In genomic region chr1:11730429-11730861, GRCh38 we compare ENCODE assay signal across 9 cellular contexts. TPM values are rescaled to one million over a fixed set of nuclear protein-coding genes. Genes with fewer than 3 reads are reported as not detected.
DNase-seq lines count a peak whose midpoint lies in the region; ATAC-seq and TF ChIP-seq lines count a peak whose summit lies in the region.
"Had no signal": no experiment of that assay in that cellular context is flagged by ENCODE, and none has a peak within 500 bp of the region (broad histone marks: within the 10 kb centered on the region; RNA-seq: fewer than 3 reads in every experiment).

No MANE protein-coding gene starts in this region.

- H3K4me3 Mint-ChIP-seq in T-cell: peak overlapping the region; percentile 67 to 88 (median 72)

- no peaks in the 10 kb centered on the region for H3K9me3 Mint-ChIP-seq in T-cell

- H3K36me3 ChIP-seq in esophagus (ENCODE audit: control insufficient read depth in 2 of 2, insufficient read depth in 2 of 2, low read length in 1 of 2) (no peaks in the 10 kb centered on the region), rectal smooth muscle tissue (ENCODE audit: control insufficient read depth, insufficient read depth, low read length) (no peaks in the 10 kb centered on the region), HAP-1 (replicated peaks) (no peaks in the 10 kb centered on the region)

- H3K9me3 ChIP-seq in esophagus (ENCODE audit: control insufficient read depth in 2 of 2, insufficient read depth in 1 of 2, low read depth in 1 of 2, low read length in 1 of 2): no peaks in the 10 kb centered on the region
- H3K9me3 ChIP-seq in HAP-1: no peaks in the 10 kb centered on the region

- 54 to 55% methylated on average over 4 of the region's 4 CpGs for WGBS in esophagus, 2 donors

- H3K4me3 ChIP-seq in esophagus (ENCODE audit: low read depth in 1 of 2, low read length in 2 of 2) (no peak overlapping the region), rectal smooth muscle tissue (ENCODE audit: low read length) (peak overlapping the region; percentile 12), coronary artery (no peak overlapping the region), HAP-1 (no peak overlapping the region)

- DNase-seq in activated T-cell treated with anti-CD3 and anti-CD28 coated beads for 24 hours (ENCODE audit: low read depth) (peak; percentile 19), activated T-cell treated with anti-CD3 and anti-CD28 coated beads for 4 hours (no peak), T-cell (peak in 28 of 34 experiments; percentile 11 to 57 (median 31)), hippocampal formation (lab: John Stamatoyannopoulos, UW) (no peak), coronary artery (ENCODE audit: low spot score) (no peak), HAP-1 (ENCODE audit: low spot score in 2 of 2) (no peak)

- H3K4me1 ChIP-seq in esophagus (ENCODE audit: control insufficient read depth in 2 of 2, insufficient read depth in 2 of 2, low read length in 1 of 2): peaks cover 0 to 7% of the 10 kb centered on the region in 2 donors
- H3K4me1 ChIP-seq in rectal smooth muscle tissue (ENCODE audit: control insufficient read depth, insufficient read depth, low read length): peaks cover 12% of the 10 kb centered on the region
- H3K4me1 ChIP-seq in HAP-1: no peaks in the 10 kb centered on the region; the same call in 1 of the 2 replicates

- H3K36me3 Mint-ChIP-seq in T-cell: no peaks in the 10 kb centered on the region

- peaks cover 49 to 56% (median 53%) of the 10 kb centered on the region in 3 donors for H3K4me1 Mint-ChIP-seq in T-cell

- POLR2A ChIA-PET in T-cell (lab: Charles Lee): interaction anchor here in 1 of 2 donors (0.5 to 0.6 kb wide), 2 partner anchors 441 to 876 kb away, joined by 3 read pairs; no protein-coding TSS in a partner anchor

- CTCF ChIA-PET in T-cell (lab: Charles Lee): interaction anchor here in 1 of 2 donors (0.6 to 2.0 kb wide), 2 partner anchors 10 to 20 kb away, joined by 3 to 12 read pairs; no protein-coding TSS in a partner anchor

- H3K27ac Mint-ChIP-seq in T-cell: peak overlapping the region; percentile 91 to 93

- no peak for TF ChIP-seq CTCF in coronary artery (IDR thresholded peaks at IDR 0.05)

- in situ Hi-C loops in HAP-1 (cut with MboI; ENCODE audit: low sequenced_read_pairs): no loop called here

- H3K27ac ChIP-seq in esophagus (ENCODE audit: low read depth in 2 of 2, low read length in 1 of 2): peak overlapping the region; percentile 68 to 72
- no peak overlapping the region for H3K27ac ChIP-seq in rectal smooth muscle tissue (ENCODE audit: low read depth, low read length)
- peak overlapping the region in 1 of 2 donors; percentile 71 for H3K27ac ChIP-seq in coronary artery

- peak; percentile 82 to 95 (median 89) for ATAC-seq in T-cell (replicated peaks in 1 of 4)

- no peak overlapping the region for H3K9ac ChIP-seq in rectal smooth muscle tissue (ENCODE audit: low read length)

- H3K27me3 ChIP-seq in esophagus (ENCODE audit: control insufficient read depth in 1 of 2, insufficient read depth in 2 of 2, low read length in 2 of 2) (no peaks in the 10 kb centered on the region), rectal smooth muscle tissue (ENCODE audit: control insufficient read depth, insufficient read depth, low read length) (no peaks in the 10 kb centered on the region), HAP-1 (ENCODE audit: low read depth) (no peaks in the 10 kb centered on the region)

- H3K27me3 Mint-ChIP-seq in T-cell: no peaks in the 10 kb centered on the region

RNA-seq across cellular contexts. Expression of gene AGTRAP, which starts 5.5 kb away (rescaled TPM):
- 10 to 100 TPM; 15.8 to 30.4 (median 19.5) TPM for total RNA-seq in T-cell
- polyA plus RNA-seq in esophagus: 10 to 100 TPM; 23.7 to 34.6 TPM

RNA-seq across cellular contexts. Expression of gene C1orf167, which starts 31.5 kb away (rescaled TPM):
- not detected for total RNA-seq in T-cell
- polyA plus RNA-seq in esophagus: 1 to 10 TPM in 1 of 2 donors, under 1 TPM in 1; 0.98 to 1.3 TPM
- total RNA-seq: pulmonary artery endothelial cell had no signal

RNA-seq across cellular contexts. Expression of gene DRAXIN, which starts 38.9 kb away (rescaled TPM):
- total RNA-seq in T-cell: 1 to 10 TPM in 1 of 5 donors, under 1 TPM in 4; 0.18 to 2.0 (median 0.23) TPM
- polyA plus RNA-seq in esophagus: under 1 TPM; 0.01 to 0.02 TPM

RNA-seq across cellular contexts. Expression of gene MAD2L2, which starts 49.5 kb away (rescaled TPM):
- 10 to 100 TPM; 22.4 to 28.5 (median 24.0) TPM for total RNA-seq in T-cell
- polyA plus RNA-seq in esophagus: 10 to 100 TPM in 1 of 2 donors, 1 to 10 TPM in 1; 8.1 to 18.5 TPM

Comparison
In these comparisons a context has a peak if more than half of its experiments do, and no peak if none do; other contexts are left out.
1. DNase-seq: peak in activated T-cell treated with anti-CD3 and anti-CD28 coated beads for 24 hours (single experiment) and T-cell (28 of 34); none in activated T-cell treated with anti-CD3 and anti-CD28 coated beads for 4 hours (single experiment), hippocampal formation (0 of 2), coronary artery (single experiment) and HAP-1 (0 of 2).